In the genomic region with DNA sequence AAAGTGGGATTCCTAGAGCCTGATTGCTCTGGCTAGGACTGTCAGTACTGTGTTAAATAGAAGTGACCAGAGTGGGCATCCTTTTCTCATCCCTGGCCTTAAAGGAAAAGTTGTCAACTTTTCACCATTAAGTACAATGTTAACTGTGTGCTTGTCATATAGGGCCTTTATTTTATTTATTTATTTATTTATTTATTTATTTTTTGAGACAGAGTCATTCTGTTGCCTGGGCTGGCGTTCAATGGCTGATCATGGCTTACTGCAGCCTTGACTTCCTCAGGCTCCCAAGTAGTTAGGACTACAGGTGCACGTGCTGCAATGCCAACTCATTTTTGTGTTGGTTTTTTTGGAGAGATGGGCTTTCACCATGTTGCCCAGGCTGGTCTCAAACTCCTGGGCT, we compare ENCODE assay signal across 17 cellular contexts. TPM values are rescaled to one million over a fixed set of nuclear protein-coding genes. Genes with fewer than 3 reads are reported as not detected.
A peak's percentile ranks its signal among the peaks of the same experiment; 100 is the strongest.
DNase-seq lines count a peak whose midpoint lies in the region; ATAC-seq and TF ChIP-seq lines count a peak whose summit lies in the region.
"Had no signal": no experiment of that assay in that cellular context is flagged by ENCODE, and none has a peak within 500 bp of the region (broad histone marks: within the 10 kb centered on the region; RNA-seq: fewer than 3 reads in every experiment).

No MANE protein-coding gene starts in this region.

- H3K27ac ChIP-seq in left ventricle myocardium inferior (replicated peaks), result peak overlapping the region; percentile 97
- H3K27ac ChIP-seq: GM23248, HL-60 had no signal

- H3K27me3 Mint-ChIP-seq in HFFc6 (ENCODE audit: insufficient read depth) (no peaks in the 10 kb centered on the region; the same call in 1 of the 2 replicates), neural crest cell (ENCODE audit: low read depth) (no peaks in the 10 kb centered on the region)
- H3K27me3 Mint-ChIP-seq: B cell had no signal

- ATAC-seq in Right ventricle myocardium inferior (no peak), HG02610 (IDR thresholded peaks at IDR 0.05; ENCODE audit: unreplicated experiment) (no peak)
- ATAC-seq: CD8-positive, alpha-beta T cell had no signal

- H3K4me3 Mint-ChIP-seq in HFFc6 (no peak overlapping the region), neural crest cell (no peak overlapping the region)
- H3K4me3 Mint-ChIP-seq: B cell; CD8-positive, alpha-beta T cell had no signal

- 0 out of 2 replicates have a peak overlapping the region, but pooled peaks have one; percentile 34 for H3K27ac Mint-ChIP-seq in HFFc6
- H3K27ac Mint-ChIP-seq in neural crest cell (ENCODE audit: unreplicated experiment), result peak overlapping the region; percentile 16
- H3K27ac Mint-ChIP-seq: B cell; CD8-positive, alpha-beta T cell had no signal

- peaks cover 35% of the 10 kb centered on the region for H3K4me1 Mint-ChIP-seq in HFFc6 (ENCODE audit: low read depth)
- peaks cover 16% of the 10 kb centered on the region for H3K4me1 Mint-ChIP-seq in neural crest cell

- TF ChIP-seq CTCF in left ventricle myocardium inferior (IDR thresholded peaks at IDR 0.05; ENCODE audit: borderline replicate concordance), result no peak
- TF ChIP-seq CTCF in HFFc6 (IDR thresholded peaks at IDR 0.05), result no peak
- TF ChIP-seq CTCF in neural crest cell (conservative IDR thresholded peaks at IDR 0.05), result no peak

- H3K4me3 ChIP-seq in left ventricle myocardium inferior, result no peak overlapping the region
- H3K4me3 ChIP-seq: GM23248 had no signal

- H3K36me3 ChIP-seq in left ventricle myocardium inferior, result peaks cover 52% of the 10 kb centered on the region

- H3K9me3 Mint-ChIP-seq in HFFc6 (no peaks in the 10 kb centered on the region), neural crest cell (no peaks in the 10 kb centered on the region)
- H3K9me3 Mint-ChIP-seq: CD8-positive, alpha-beta T cell had no signal

- intact Hi-C loops in left ventricle myocardium inferior (cut with micrococcal nuclease) (no loop called here), Right ventricle myocardium inferior (cut with DNase I) (no loop called here)

- H3K4me1 ChIP-seq in left ventricle myocardium inferior, result peaks cover 97% of the 10 kb centered on the region
- H3K4me1 ChIP-seq: Caco-2 had no signal

- H3K36me3 Mint-ChIP-seq in HFFc6 (ENCODE audit: low read depth) (peaks cover 11% of the 10 kb centered on the region), neural crest cell (ENCODE audit: low read depth) (peaks cover 2% of the 10 kb centered on the region)

- H3K9me3 ChIP-seq in left ventricle myocardium inferior (replicated peaks), result no peaks in the 10 kb centered on the region
- H3K9me3 ChIP-seq: Caco-2 had no signal

- DNase-seq in left ventricle myocardium inferior (no peak), Right ventricle myocardium inferior (ENCODE audit: missing footprints) (no peak), HFFc6 (no peak), neural crest cell (ENCODE audit: low read depth, low spot score) (no peak), NCI-H1105 treated with DMSO at 0.1 percent for 48 hours (lab: John Stamatoyannopoulos, UW) (no peak)
- no peak for DNase-seq in stimulated activated CD4-positive, alpha-beta T cell treated with anti-CD3 and anti-CD28 coated beads, Interleukin-2, amount 100 ng/mL, for 48 hours
- DNase-seq: C1 segment of cervical spinal cord; Caco-2; CD8-positive, alpha-beta T cell; DMS53; GM23248; H7; Kasumi-1; KBM-7 had no signal

- H3K27me3 ChIP-seq in left ventricle myocardium inferior (ENCODE audit: low read depth), result no peaks in the 10 kb centered on the region

RNA-seq across cellular contexts. Expression of a gene that starts 11.6 kb away (rescaled TPM):
- total RNA-seq in left ventricle myocardium inferior (50.5 TPM), Right ventricle myocardium inferior (43.7 TPM), neural crest cell (11.3 and 11.8 TPM in 2 replicates)
- total RNA-seq in HFFc6 (2021; fragmentation: NEBNext Ultra II Directional; extraction: Animal tissue kit (Norgen Biotek cat#: 25700)), result 10 to 100 TPM; 54.0 to 80.3 (median 69.8) TPM

RNA-seq across cellular contexts. Expression of a gene that starts 48.4 kb away (rescaled TPM):
- 29.8 TPM for total RNA-seq in left ventricle myocardium inferior
- 37.4 TPM for total RNA-seq in Right ventricle myocardium inferior
- 10 to 100 TPM; 11.5 to 15.0 (median 14.0) TPM for total RNA-seq in HFFc6 (2021; fragmentation: NEBNext Ultra II Directional; extraction: Animal tissue kit (Norgen Biotek cat#: 25700))
- 34.2 and 34.8 TPM in 2 replicates for total RNA-seq in neural crest cell
